ENCODE assay signal across 19 cellular contexts in genomic region chr9:6658628-6659353, GRCh38. TPM values are rescaled to one million over a fixed set of nuclear protein-coding genes. Genes with fewer than 3 reads are reported as not detected.
A peak's percentile ranks its signal among the peaks of the same experiment; 100 is the strongest.
DNase-seq lines count a peak whose midpoint lies in the region; ATAC-seq, FAIRE-seq and TF ChIP-seq lines count a peak whose summit lies in the region.
"Had no signal": no experiment of that assay in that cellular context is flagged by ENCODE, and none has a peak within 500 bp of the region (broad histone marks: within the 10 kb centered on the region; RNA-seq: fewer than 3 reads in every experiment).

No MANE protein-coding gene starts in this region.

- H3K4me1 ChIP-seq in liver (ENCODE audit: control insufficient read depth in 4 of 4, insufficient read depth in 4 of 4, low read length in 3 of 4) (peaks cover 8 to 37% (median 31%) of the 10 kb centered on the region in 4 donors), HepG2 (ENCODE audit: insufficient read depth, low read length) (peaks cover 29% of the 10 kb centered on the region), osteoblast (ENCODE audit: insufficient read depth, low read length) (no peaks in the 10 kb centered on the region)

- H3K27me3 Mint-ChIP-seq in glutamatergic neuron (ENCODE audit: unreplicated experiment), result no peaks in the 10 kb centered on the region
- peaks cover 4% of the 10 kb centered on the region for H3K27me3 Mint-ChIP-seq in activated CD4-positive, alpha-beta memory T cell treated with anti-CD3 and anti-CD28 coated beads for 36 hours

- H3K27ac ChIP-seq in liver (ENCODE audit: low read depth in 1 of 2, low read length in 2 of 2) (peak overlapping the region; percentile 55 to 57), HepG2 (ENCODE audit: extremely low read length, insufficient read depth, low read length) (no peak overlapping the region), VCaP (peak overlapping the region; percentile 67; the same call in 1 of the 2 replicates), osteoblast (ENCODE audit: low read depth, low read length) (no peak overlapping the region)

- ATAC-seq in HepG2 (no peak), HG02938 (IDR thresholded peaks at IDR 0.05; ENCODE audit: unreplicated experiment) (no peak)

- in situ Hi-C loops in HepG2 (cut with HindIII; ENCODE audit: extremely low pct_ligation_motif_present, low pct_unique_long_range_greater_than_20kb), result no loop called here

- H3K4me2 ChIP-seq in HepG2 (ENCODE audit: low read depth, low read length) (no peak overlapping the region), osteoblast (ENCODE audit: insufficient read depth, low read length) (no peak overlapping the region)

- H3K9ac ChIP-seq in liver (ENCODE audit: low read depth in 1 of 2, low read length in 2 of 2), result no peak overlapping the region
- H3K9ac ChIP-seq in HepG2 (ENCODE audit: insufficient read depth, low read depth, low read length), result no peak overlapping the region

- H3K4me3 ChIP-seq in liver (ENCODE audit: low read depth in 1 of 3, low read length in 3 of 3), result no peak overlapping the region
- no peak overlapping the region for H3K4me3 ChIP-seq in HepG2 (replicated peaks in 1 of 3; ENCODE audit: insufficient read depth in 1 of 3, low read depth in 2 of 3, low read length in 3 of 3)
- no peak overlapping the region for H3K4me3 ChIP-seq in osteoblast (ENCODE audit: insufficient read depth, low read length)

- no peak for FAIRE-seq in HepG2 (lab: Jason Lieb, UNC)
- FAIRE-seq: G401.6, GM12892, H54 had no signal

- intact Hi-C loops in HepG2 (cut with micrococcal nuclease; ENCODE audit: unreplicated experiment), result no loop called here
- intact Hi-C loops in activated CD4-positive, alpha-beta memory T cell treated with anti-CD3 and anti-CD28 coated beads for 36 hours (cut with micrococcal nuclease), result no loop called here

- no peak overlapping the region for H2AFZ ChIP-seq in HepG2 (ENCODE audit: low read length)
- no peak overlapping the region for H2AFZ ChIP-seq in osteoblast (ENCODE audit: low read length)

- TF ChIP-seq EP300 in HepG2 (IDR thresholded peaks at IDR 0.05; ENCODE audit: low read depth in 2 of 2, low read length in 2 of 2) (no peak), HepG2 (CRISPR knock-in tag; IDR thresholded peaks at IDR 0.05; ENCODE audit: borderline replicate concordance) (no peak)

- TF ChIP-seq CTCF in liver (IDR thresholded peaks at IDR 0.05; ENCODE audit: low read depth, low read length, missing input control), result no peak
- TF ChIP-seq CTCF in HepG2 (CRISPR knock-in tag; IDR thresholded peaks at IDR 0.05), result no peak
- TF ChIP-seq CTCF in VCaP (conservative IDR thresholded peaks at IDR 0.05), result no peak
- TF ChIP-seq CTCF in glutamatergic neuron (IDR thresholded peaks at IDR 0.05; ENCODE audit: partially characterized antibody, unreplicated experiment), result no peak
- no peak for TF ChIP-seq CTCF in osteoblast (IDR thresholded peaks at IDR 0.05; ENCODE audit: extremely low read depth, low read depth, low read length)

- H3K9me3 ChIP-seq in liver (ENCODE audit: control insufficient read depth in 4 of 4, low read length in 3 of 4) (no peaks in the 10 kb centered on the region), HepG2 (ENCODE audit: low read length) (no peaks in the 10 kb centered on the region), osteoblast (ENCODE audit: low read depth, low read length) (no peaks in the 10 kb centered on the region)

- no peaks in the 10 kb centered on the region for H4K20me1 ChIP-seq in HepG2 (ENCODE audit: insufficient read depth, low read length)
- no peaks in the 10 kb centered on the region for H4K20me1 ChIP-seq in osteoblast (ENCODE audit: insufficient read depth, low read length)

- peak in 1 of 2 donors; percentile 16 for TF ChIP-seq RAD21 in liver (IDR thresholded peaks at IDR 0.05)
- TF ChIP-seq RAD21 in HepG2 (CRISPR knock-in tag; IDR thresholded peaks at IDR 0.05), result no peak

- H3K4me3 Mint-ChIP-seq in glutamatergic neuron (ENCODE audit: unreplicated experiment), result no peak overlapping the region
- H3K4me3 Mint-ChIP-seq in activated CD4-positive, alpha-beta memory T cell treated with anti-CD3 and anti-CD28 coated beads for 36 hours, result no peak overlapping the region
- H3K4me3 Mint-ChIP-seq: CD4-positive, alpha-beta memory T cell had no signal

- H3K9me3 Mint-ChIP-seq in glutamatergic neuron (ENCODE audit: unreplicated experiment), result no peaks in the 10 kb centered on the region
- no peaks in the 10 kb centered on the region for H3K9me3 Mint-ChIP-seq in activated CD4-positive, alpha-beta memory T cell treated with anti-CD3 and anti-CD28 coated beads for 36 hours
- H3K9me3 Mint-ChIP-seq: CD4-positive, alpha-beta memory T cell had no signal

- WGBS in liver, result 32% methylated on average over 4 of the region's 4 CpGs
- 77% methylated on average over 4 of the region's 4 CpGs for WGBS in HepG2 (ENCODE audit: low lambda C conversion rate)

- BruUV-seq in HepG2 (replicated peaks; lab: Mats Ljungman, UMichigan), result no TSS peak

- H3K27ac Mint-ChIP-seq in glutamatergic neuron (ENCODE audit: unreplicated experiment), result peak overlapping the region; percentile 2
- no peak overlapping the region for H3K27ac Mint-ChIP-seq in activated CD4-positive, alpha-beta memory T cell treated with anti-CD3 and anti-CD28 coated beads for 36 hours
- H3K27ac Mint-ChIP-seq: CD4-positive, alpha-beta memory T cell had no signal

- TF ChIP-seq POLR2A in HepG2 (IDR thresholded peaks at IDR 0.05; ENCODE audit: insufficient read depth in 1 of 2, low read depth in 2 of 2, low read length in 2 of 2), result no peak

- no peaks in the 10 kb centered on the region for H3K36me3 ChIP-seq in liver (ENCODE audit: control insufficient read depth in 4 of 4, insufficient read depth in 3 of 4, low read depth in 1 of 4, low read length in 3 of 4)
- H3K36me3 ChIP-seq in HepG2 (replicated peaks in 1 of 2; ENCODE audit: control insufficient read depth in 1 of 2, insufficient read depth in 2 of 2, low read length in 2 of 2), result no peaks in the 10 kb centered on the region
- no peaks in the 10 kb centered on the region for H3K36me3 ChIP-seq in osteoblast (ENCODE audit: insufficient read depth, low read length)

- POLR2A ChIA-PET in HepG2 (lab: Yijun Ruan, JAX), result no interaction called here
- POLR2A ChIA-PET in activated CD4-positive, alpha-beta memory T cell treated with anti-CD3 and anti-CD28 coated beads for 36 hours (lab: Charles Lee), result interaction anchor here (0.6 kb wide), 1 partner anchor 13 kb away, joined by 3 read pairs; no protein-coding TSS in a partner anchor

- H3K4me1 Mint-ChIP-seq in glutamatergic neuron (ENCODE audit: low read depth, unreplicated experiment), result no peaks in the 10 kb centered on the region
- peaks cover 5% of the 10 kb centered on the region for H3K4me1 Mint-ChIP-seq in activated CD4-positive, alpha-beta memory T cell treated with anti-CD3 and anti-CD28 coated beads for 36 hours (ENCODE audit: low read depth)

- H3K27me3 ChIP-seq in liver (ENCODE audit: control insufficient read depth in 4 of 4, insufficient read depth in 4 of 4, low read length in 3 of 4), result no peaks in the 10 kb centered on the region
- H3K27me3 ChIP-seq in HepG2 (ENCODE audit: control insufficient read depth in 1 of 2, insufficient read depth in 2 of 2, low read length in 2 of 2), result no peaks in the 10 kb centered on the region
- H3K27me3 ChIP-seq in osteoblast (ENCODE audit: insufficient read depth, low read length), result no peaks in the 10 kb centered on the region

- no peak for DNase-seq in HepG2 (ENCODE audit: low spot score)
- DNase-seq in glutamatergic neuron, result no peak
- peak; percentile 65 for DNase-seq in osteoblast (ENCODE audit: insufficient read length, low spot score, missing footprints)
- no peak for DNase-seq in activated CD4-positive, alpha-beta memory T cell treated with anti-CD3 and anti-CD28 coated beads for 36 hours
- DNase-seq in DMS153 treated with DMSO at 0.1 percent for 48 hours (lab: John Stamatoyannopoulos, UW; ENCODE audit: unreplicated experiment), result no peak
- DNase-seq: 8988T; C1 segment of cervical spinal cord; Calu3; CD4-positive, alpha-beta memory T cell; COR-L47; DND-41; GOT3; HCEC 1CT had no signal

- H3K79me2 ChIP-seq in HepG2 (ENCODE audit: insufficient read depth, low read length) (no peaks in the 10 kb centered on the region), osteoblast (ENCODE audit: insufficient read depth, low read length) (no peaks in the 10 kb centered on the region)

- H3K36me3 Mint-ChIP-seq in glutamatergic neuron (ENCODE audit: unreplicated experiment), result no peaks in the 10 kb centered on the region
- no peaks in the 10 kb centered on the region for H3K36me3 Mint-ChIP-seq in activated CD4-positive, alpha-beta memory T cell treated with anti-CD3 and anti-CD28 coated beads for 36 hours
- H3K36me3 Mint-ChIP-seq: CD4-positive, alpha-beta memory T cell had no signal

- CTCF ChIA-PET in HepG2 (lab: Yijun Ruan, JAX; ENCODE audit: low intra/inter-chr PET ratio, low total read pairs), result no interaction called here
- CTCF ChIA-PET in activated CD4-positive, alpha-beta memory T cell treated with anti-CD3 and anti-CD28 coated beads for 36 hours (lab: Charles Lee), result no interaction called here

RNA-seq across cellular contexts. Expression of gene GLDC, which starts 13.3 kb away (rescaled TPM):
- 100 to 1,000 TPM in 1 of 2 donors, 10 to 100 TPM in 1; 55.9 to 102 TPM for total RNA-seq in liver
- 10 to 100 TPM; 26.7 to 62.8 TPM for polyA plus RNA-seq in liver
- total RNA-seq in HepG2 (2016; rRNA removed; fragmentation: Illumina TruSeq; extraction: Trizol), result 51.0 and 115 TPM in 2 replicates
- total RNA-seq in HepG2 (2016; cell fraction: cytosol; rRNA removed; fragmentation: Illumina TruSeq; extraction: Trizol; ENCODE audit: low read depth), result 10.0 and 16.1 TPM in 2 replicates
- 51.9 and 113 TPM in 2 replicates for total RNA-seq in HepG2 (2016; cell fraction: insoluble cytoplasmic fraction; rRNA removed; fragmentation: Illumina TruSeq; extraction: Trizol)
- 20.3 and 21.3 TPM in 2 replicates for total RNA-seq in HepG2 (2016; cell fraction: membrane; rRNA removed; fragmentation: Illumina TruSeq; extraction: Trizol)
- total RNA-seq in HepG2 (2016; cell fraction: nucleus; rRNA removed; fragmentation: Illumina TruSeq; extraction: Trizol), result 88.2 and 101 TPM in 2 replicates
- 46.9 and 59.3 TPM in 2 replicates for polyA plus RNA-seq in HepG2 (2011; rRNA removed)
- 35.5 and 38.1 TPM in 2 replicates for polyA plus RNA-seq in HepG2 (2011; cell fraction: cytosol; rRNA removed)
- 46.0 and 54.8 TPM in 2 replicates for polyA plus RNA-seq in HepG2 (2011; cell fraction: nucleus; rRNA removed)
- polyA plus RNA-seq in HepG2 (2012), result 26.9 and 61.1 TPM in 2 replicates
- 5.1 and 6.2 TPM in 2 replicates for polyA plus RNA-seq in HepG2 (2016; cell fraction: cytosol; fragmentation: Illumina TruSeq; extraction: Trizol; ENCODE audit: low read depth)
- polyA plus RNA-seq in HepG2 (2016; cell fraction: insoluble cytoplasmic fraction; fragmentation: Illumina TruSeq; extraction: Trizol; ENCODE audit: low read depth), result 54.2 and 57.8 TPM in 2 replicates
- 13.5 and 14.1 TPM in 2 replicates for polyA plus RNA-seq in HepG2 (2016; cell fraction: membrane; fragmentation: Illumina TruSeq; extraction: Trizol; ENCODE audit: low read depth)
- polyA plus RNA-seq in HepG2 (2016; cell fraction: nucleus; fragmentation: Illumina TruSeq; extraction: Trizol; ENCODE audit: insufficient read depth, low read depth), result 124 and 127 TPM in 2 replicates
- 1.3 and 104 TPM in 2 replicates for polyA minus RNA-seq in HepG2 (2011; rRNA and poly(A)+ RNA removed; ENCODE audit: low replicate concordance)
- polyA minus RNA-seq in HepG2 (2011; cell fraction: cytosol; rRNA and poly(A)+ RNA removed), result 27.9 and 47.7 TPM in 2 replicates
- polyA minus RNA-seq in HepG2 (2011; cell fraction: nucleus; rRNA and poly(A)+ RNA removed), result 57.6 and 74.4 TPM in 2 replicates
- 42.9 TPM for total RNA-seq in glutamatergic neuron (ENCODE audit: unreplicated experiment)
- total RNA-seq in osteoblast, result 0.72 and 2.4 TPM in 2 replicates
- 1 to 10 TPM; 7.1 to 9.9 TPM for total RNA-seq in activated CD4-positive, alpha-beta memory T cell treated with anti-CD3 and anti-CD28 coated beads for 36 hours
- total RNA-seq: CD4-positive, alpha-beta memory T cell had no signal

Comparison
In these comparisons a context has a peak if more than half of its experiments do, and no peak if none do; other contexts are left out.
1. H3K27ac ChIP-seq: peak in liver (2 of 2) and VCaP (single experiment); none in HepG2 (single experiment) and osteoblast (single experiment).